ENCODE assay signal across 30 cellular contexts in genomic region chr14:38205949-38206665, GRCh38. TPM values are rescaled to one million over a fixed set of nuclear protein-coding genes. Genes with fewer than 3 reads are reported as not detected.
"Had no signal": no experiment of that assay in that cellular context is flagged by ENCODE, and none has a peak within 500 bp of the region (broad histone marks: within the 10 kb centered on the region; RNA-seq: fewer than 3 reads in every experiment).

No MANE protein-coding gene starts in this region.

- H3K4me3 ChIP-seq: coronary artery, dorsolateral prefrontal cortex had no signal

- H3K4me3 Mint-ChIP-seq: activated CD4-positive, alpha-beta memory T cell treated with anti-CD3 and anti-CD28 coated beads, Interleukin-2, amount 10 ng/mL, durations not matched to agents 7 days and 5 days; activated CD4-positive, alpha-beta T cell treated with anti-CD3 and anti-CD28 coated beads, Interleukin-2, amount 10 ng/mL, durations not matched to agents 7 days and 5 days; activated naive CD4-positive, alpha-beta T cell treated with anti-CD3 and anti-CD28 coated beads, Interleukin-2, amount 10 ng/mL, durations not matched to agents 7 days and 5 days; activated naive CD8-positive, alpha-beta T cell treated with anti-CD3 and anti-CD28 coated beads, Interleukin-2, amount 10 ng/mL, durations not matched to agents 7 days and 5 days; activated T-cell treated with anti-CD3 and anti-CD28 coated beads, Interleukin-2, amount 50 U/mL, for 24 hours; activated T-cell treated with anti-CD3 and anti-CD28 coated beads, Interleukin-2, amount 50 U/mL, for 72 hours; central memory CD8-positive, alpha-beta T cell; dendritic cell treated with granulocyte-macrophage colony-stimulating factor and Interleukin-4, amounts not matched to agents 40 ng/mL and 50 ng/mL, for 4 days; endodermal cell had no signal

- H3K9me3 Mint-ChIP-seq: activated CD4-positive, alpha-beta memory T cell treated with anti-CD3 and anti-CD28 coated beads, Interleukin-2, amount 10 ng/mL, durations not matched to agents 7 days and 5 days; activated naive CD4-positive, alpha-beta T cell treated with anti-CD3 and anti-CD28 coated beads, Interleukin-2, amount 10 ng/mL, durations not matched to agents 7 days and 5 days; activated T-cell treated with anti-CD3 and anti-CD28 coated beads, Interleukin-2, amount 50 U/mL, for 24 hours; central memory CD8-positive, alpha-beta T cell; dendritic cell treated with granulocyte-macrophage colony-stimulating factor and Interleukin-4, amounts not matched to agents 40 ng/mL and 50 ng/mL, for 4 days had no signal

- H3K36me3 Mint-ChIP-seq: activated naive CD4-positive, alpha-beta T cell treated with anti-CD3 and anti-CD28 coated beads, Interleukin-2, amount 10 ng/mL, durations not matched to agents 7 days and 5 days; activated naive CD8-positive, alpha-beta T cell treated with anti-CD3 and anti-CD28 coated beads, Interleukin-2, amount 10 ng/mL, durations not matched to agents 7 days and 5 days had no signal

- H3K27ac ChIP-seq: brain microvascular endothelial cell, coronary artery, dorsolateral prefrontal cortex had no signal

- DNase-seq: activated CD4-positive, alpha-beta memory T cell treated with anti-CD3 and anti-CD28 coated beads, Interleukin-2, amount 10 ng/mL, durations not matched to agents 7 days and 5 days; activated CD4-positive, alpha-beta T cell treated with anti-CD3 and anti-CD28 coated beads for 1 hour; activated CD4-positive, alpha-beta T cell treated with anti-CD3 and anti-CD28 coated beads for 4 hours; activated CD4-positive, alpha-beta T cell treated with anti-CD3 and anti-CD28 coated beads, Interleukin-2, amount 10 ng/mL, durations not matched to agents 7 days and 5 days; activated CD4-positive, alpha-beta T cell treated with anti-CD3 and anti-CD28 coated beads, Interleukin-2, amount 50 U/mL, for 4 hours; activated CD8-positive, alpha-beta memory T cell treated with anti-CD3 and anti-CD28 coated beads, Interleukin-2, amount 50 U/mL, for 48 hours; activated gamma-delta T cell; activated naive CD4-positive, alpha-beta T cell; activated naive CD4-positive, alpha-beta T cell treated with anti-CD3 and anti-CD28 coated beads, Interleukin-2, amount 10 ng/mL, durations not matched to agents 7 days and 5 days; activated naive CD8-positive, alpha-beta T cell treated with anti-CD3 and anti-CD28 coated beads, Interleukin-2, amount 10 ng/mL, durations not matched to agents 7 days and 5 days; activated T-cell treated with anti-CD3 and anti-CD28 coated beads for 4 hours; activated T-cell treated with anti-CD3 and anti-CD28 coated beads, Interleukin-2, amount 50 U/mL, for 24 hours; activated T-cell treated with anti-CD3 and anti-CD28 coated beads, Interleukin-2, amount 50 U/mL, for 72 hours; anterior cingulate cortex; brain microvascular endothelial cell; dorsolateral prefrontal cortex; effector memory CD4-positive, alpha-beta T cell; endodermal cell; foreskin melanocyte; head of caudate nucleus; T-helper 2 cell had no signal

- H3K27ac Mint-ChIP-seq: activated CD4-positive, alpha-beta memory T cell treated with anti-CD3 and anti-CD28 coated beads, Interleukin-2, amount 10 ng/mL, durations not matched to agents 7 days and 5 days; activated CD4-positive, alpha-beta T cell treated with anti-CD3 and anti-CD28 coated beads, Interleukin-2, amount 10 ng/mL, durations not matched to agents 7 days and 5 days; activated naive CD4-positive, alpha-beta T cell treated with anti-CD3 and anti-CD28 coated beads, Interleukin-2, amount 10 ng/mL, durations not matched to agents 7 days and 5 days; activated naive CD4-positive, alpha-beta T cell treated with anti-CD3 and anti-CD28 coated beads, Interleukin-2, amount 50 U/mL, for 72 hours; activated naive CD8-positive, alpha-beta T cell treated with anti-CD3 and anti-CD28 coated beads, Interleukin-2, amount 10 ng/mL, durations not matched to agents 7 days and 5 days; activated T-cell treated with anti-CD3 and anti-CD28 coated beads, Interleukin-2, amount 50 U/mL, for 24 hours; activated T-cell treated with anti-CD3 and anti-CD28 coated beads, Interleukin-2, amount 50 U/mL, for 72 hours; dendritic cell treated with granulocyte-macrophage colony-stimulating factor and Interleukin-4, amounts not matched to agents 40 ng/mL and 50 ng/mL, for 4 days; endodermal cell had no signal

- H3K36me3 ChIP-seq: brain microvascular endothelial cell had no signal

- ATAC-seq: activated naive CD4-positive, alpha-beta T cell treated with anti-CD3 and anti-CD28 coated beads, Interleukin-2, amount 50 U/mL, for 72 hours; activated T-cell treated with anti-CD3 and anti-CD28 coated beads, Interleukin-2, amount 50 U/mL, for 72 hours; esophagus mucosa had no signal

RNA-seq across cellular contexts. Expression of gene SSTR1, which starts 1.6 kb away (rescaled TPM):
- total RNA-seq: activated CD4-positive, alpha-beta memory T cell treated with anti-CD3 and anti-CD28 coated beads, Interleukin-2, amount 10 ng/mL, durations not matched to agents 7 days and 5 days; activated CD4-positive, alpha-beta T cell treated with anti-CD3 and anti-CD28 coated beads, Interleukin-2, amount 10 ng/mL, durations not matched to agents 7 days and 5 days; activated naive CD4-positive, alpha-beta T cell treated with anti-CD3 and anti-CD28 coated beads, Interleukin-2, amount 50 U/mL, for 72 hours; activated naive CD8-positive, alpha-beta T cell treated with anti-CD3 and anti-CD28 coated beads, Interleukin-2, amount 10 ng/mL, durations not matched to agents 7 days and 5 days; activated T-cell treated with anti-CD3 and anti-CD28 coated beads, Interleukin-2, amount 50 U/mL, for 72 hours; astrocyte; T-helper 1 cell treated with Interleukin-12 subunit alpha and Interleukin-12 subunit beta and Interleukin-4 antibody, amounts not matched to agents 30 ng/mL and 1 ng/mL, for 36 hours had no signal

RNA-seq across cellular contexts. Expression of gene CLEC14A, which starts 49.8 kb away (rescaled TPM):
- total RNA-seq: activated CD4-positive, alpha-beta memory T cell treated with anti-CD3 and anti-CD28 coated beads, Interleukin-2, amount 10 ng/mL, durations not matched to agents 7 days and 5 days; activated CD4-positive, alpha-beta T cell treated with anti-CD3 and anti-CD28 coated beads, Interleukin-2, amount 10 ng/mL, durations not matched to agents 7 days and 5 days; activated naive CD4-positive, alpha-beta T cell treated with anti-CD3 and anti-CD28 coated beads, Interleukin-2, amount 50 U/mL, for 72 hours; activated naive CD8-positive, alpha-beta T cell treated with anti-CD3 and anti-CD28 coated beads, Interleukin-2, amount 10 ng/mL, durations not matched to agents 7 days and 5 days; activated T-cell treated with anti-CD3 and anti-CD28 coated beads, Interleukin-2, amount 50 U/mL, for 72 hours; astrocyte; bronchial epithelial cell; epithelial cell of proximal tubule; T-helper 1 cell treated with Interleukin-12 subunit alpha and Interleukin-12 subunit beta and Interleukin-4 antibody, amounts not matched to agents 30 ng/mL and 1 ng/mL, for 36 hours had no signal
